10 cellular contexts compared by ENCODE assay signal in genomic region chr12:51592034-51592705, GRCh38. TPM values are rescaled to one million over a fixed set of nuclear protein-coding genes. Genes with fewer than 3 reads are reported as not detected.
DNase-seq lines count a peak whose midpoint lies in the region; ATAC-seq and TF ChIP-seq lines count a peak whose summit lies in the region.
"Had no signal": no experiment of that assay in that cellular context is flagged by ENCODE, and none has a peak within 500 bp of the region (broad histone marks: within the 10 kb centered on the region; RNA-seq: fewer than 3 reads in every experiment).

No MANE protein-coding gene starts in this region.

- ATAC-seq in HG02623 (IDR thresholded peaks at IDR 0.05; ENCODE audit: unreplicated experiment) (no peak), HG03457 (IDR thresholded peaks at IDR 0.05; ENCODE audit: unreplicated experiment) (no peak)

- H3K4me3 Mint-ChIP-seq in chondrocyte (ENCODE audit: unreplicated experiment) = peak overlapping the region; percentile 83
- peak overlapping the region; percentile 88 to 90 (median 88) for H3K4me3 Mint-ChIP-seq in nephron

- H3K9me3 Mint-ChIP-seq in chondrocyte (ENCODE audit: low read depth) (no peaks in the 10 kb centered on the region), nephron (no peaks in the 10 kb centered on the region)

- H3K36me3 Mint-ChIP-seq in chondrocyte (ENCODE audit: low read depth) (no peaks in the 10 kb centered on the region), nephron (ENCODE audit: low read depth) (no peaks in the 10 kb centered on the region)

- DNase-seq in Caki2 (ENCODE audit: low read depth) (peak; percentile 35), LHCN-M2 (ENCODE audit: low read depth) (peak; percentile 87), chondrocyte (ENCODE audit: low spot score) (no peak), cardiac septum (ENCODE audit: low spot score) (no peak)
- no peak for DNase-seq in stimulated activated CD4-positive, alpha-beta T cell treated with anti-CD3 and anti-CD28 coated beads, Interleukin-12 subunit alpha, Interleukin-12 subunit beta, amount 100 ng/mL, for 4 hours
- DNase-seq: activated CD8-positive, alpha-beta memory T cell treated with anti-CD3 and anti-CD28 coated beads, Interleukin-2, amount 50 U/mL, for 4 hours; hippocampal formation had no signal

- intact Hi-C loops in cardiac septum (cut with DNase I) = no loop called here

- H3K4me1 Mint-ChIP-seq in chondrocyte (ENCODE audit: low read depth) (peaks cover 21% of the 10 kb centered on the region), nephron (peaks cover 4% of the 10 kb centered on the region)

- TF ChIP-seq CTCF in chondrocyte (IDR thresholded peaks at IDR 0.05) = no peak
- TF ChIP-seq CTCF in nephron (IDR thresholded peaks at IDR 0.05; ENCODE audit: unreplicated experiment in 3 of 3) = no peak

- H3K27me3 Mint-ChIP-seq in chondrocyte (ENCODE audit: low read depth) (no peaks in the 10 kb centered on the region), nephron (ENCODE audit: low read depth) (peaks cover 55% of the 10 kb centered on the region)

- peak overlapping the region; percentile 19 for H3K27ac Mint-ChIP-seq in chondrocyte (ENCODE audit: unreplicated experiment)
- no peak overlapping the region for H3K27ac Mint-ChIP-seq in nephron

- in situ Hi-C loops in Caki2 (cut with HindIII; ENCODE audit: low pct_unique_long_range_greater_than_20kb, low sequenced_read_pairs) = no loop called here

RNA-seq across cellular contexts. Expression of gene SCN8A, which starts 1.1 kb away (rescaled TPM):
- total RNA-seq in Caki2 (2014; rRNA removed; shearing (Covaris generic); ENCODE audit: low replicate concordance) = 0.30 TPM in 1 of 2 replicates, not detected in the other
- total RNA-seq in LHCN-M2 (2014; rRNA removed) = 7.2 and 7.4 TPM in 2 replicates
- 4.8 TPM for polyA plus RNA-seq in LHCN-M2 (2012)
- 3.8 to 4.4 TPM (median 4.1 TPM) in 3 replicates for total RNA-seq in chondrocyte
- total RNA-seq in cardiac septum = 0.19 TPM

Comparison
In these comparisons a context has a peak if more than half of its experiments do, and no peak if none do; other contexts are left out.
1. DNase-seq: peak in Caki2 (single experiment) and LHCN-M2 (single experiment); none in chondrocyte (single experiment), cardiac septum (single experiment) and stimulated activated CD4-positive, alpha-beta T cell treated with anti-CD3 and anti-CD28 coated beads, Interleukin-12 subunit alpha, Interleukin-12 subunit beta, amount 100 ng/mL, for 4 hours (single experiment).